ENCODE assay signal across 24 cellular contexts in genomic region chr12:79360936-79361335, GRCh38.
"Had no signal": no experiment of that assay in that cellular context is flagged by ENCODE, and none has a peak within 500 bp of the region (broad histone marks: within the 10 kb centered on the region; RNA-seq: fewer than 3 reads in every experiment).

No MANE protein-coding gene starts in this region.

- H3K27me3 ChIP-seq: esophagus squamous epithelium, gastrocnemius medialis, ovary, right atrium auricular region, spleen, testis, uterus had no signal

- H3K4me1 ChIP-seq: gastrocnemius medialis, psoas muscle, right atrium auricular region, testis, uterus had no signal

- H3K36me3 ChIP-seq: esophagus squamous epithelium, gastrocnemius medialis, ovary, right atrium auricular region, spleen, uterus had no signal

- H3K27ac ChIP-seq: epithelial cell of prostate, esophagus squamous epithelium, gastrocnemius medialis, ovary, psoas muscle, right atrium auricular region, spleen, testis, uterus, WERI-Rb-1 had no signal

- DNase-seq: activated CD4-positive, alpha-beta T cell treated with anti-CD3 and anti-CD28 coated beads for 48 hours; activated CD4-positive, alpha-beta T cell treated with anti-CD3 and anti-CD28 coated beads, Interleukin-2, amount 50 U/mL, for 48 hours; activated CD8-positive, alpha-beta memory T cell treated with anti-CD3 and anti-CD28 coated beads, Interleukin-2, amount 50 U/mL, for 48 hours; activated gamma-delta T cell; activated naive CD4-positive, alpha-beta T cell treated with anti-CD3 and anti-CD28 coated beads, Interleukin-2, amount 10 ng/mL, durations not matched to agents 7 days and 5 days; activated naive CD8-positive, alpha-beta T cell treated with anti-CD3 and anti-CD28 coated beads, Interleukin-2, amount 10 ng/mL, durations not matched to agents 7 days and 5 days; activated T-cell treated with anti-CD3 and anti-CD28 coated beads, Interleukin-2, amount 50 U/mL, for 24 hours; effector CD4-positive, alpha-beta T cell; esophagus squamous epithelium; gastrocnemius medialis; left cardiac atrium; left ventricle myocardium superior; ovary; psoas muscle; spleen; stimulated activated naive CD8-positive, alpha-beta T cell treated with anti-CD3 and anti-CD28 coated beads, Interleukin-15, Interleukin-2, amounts not matched to agents 100 U/mL and 50 U/mL, for 24 hours; T-helper 17 cell; T1000; testis; uterus; WERI-Rb-1 had no signal

- ATAC-seq: activated CD4-positive, CD25-positive, alpha-beta regulatory T cell treated with anti-CD3 and anti-CD28 coated beads, Interleukin-2, amount 50 U/mL, for 24 hours; gastrocnemius medialis; left cardiac atrium; left ventricle myocardium superior; psoas muscle; stimulated activated naive CD8-positive, alpha-beta T cell treated with anti-CD3 and anti-CD28 coated beads, Interleukin-15, Interleukin-2, amounts not matched to agents 100 U/mL and 50 U/mL, for 24 hours; T-helper 17 cell had no signal

- H3K9me3 ChIP-seq: esophagus squamous epithelium, gastrocnemius medialis, ovary, psoas muscle, right atrium auricular region, spleen, testis, uterus had no signal

- H3K4me3 ChIP-seq: esophagus squamous epithelium, gastrocnemius medialis, ovary, psoas muscle, right atrium auricular region, spleen, testis, uterus had no signal
